In the genomic region with DNA sequence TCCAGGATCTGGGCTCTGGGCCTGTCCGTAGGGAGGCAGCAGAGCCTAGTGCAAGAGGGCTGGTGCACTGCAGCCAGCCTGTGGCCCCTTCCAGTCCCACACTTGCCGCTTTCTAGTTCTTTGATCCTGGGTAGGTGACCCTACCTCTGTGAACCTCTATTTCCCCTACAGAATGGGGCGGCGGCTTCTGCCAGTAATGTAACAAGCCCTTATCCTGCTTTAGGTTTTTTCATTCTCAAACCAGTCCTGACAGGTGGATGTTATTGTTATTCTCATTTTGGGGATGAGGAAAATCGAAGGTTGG, we compare ENCODE assay signal across 8 cellular contexts. TPM values are rescaled to one million over a fixed set of nuclear protein-coding genes. Genes with fewer than 3 reads are reported as not detected.
A peak's percentile ranks its signal among the peaks of the same experiment; 100 is the strongest.
DNase-seq lines count a peak whose midpoint lies in the region; ATAC-seq and TF ChIP-seq lines count a peak whose summit lies in the region.

No MANE protein-coding gene starts in this region.

- no peak for TF ChIP-seq POLR2A in thyroid gland (IDR thresholded peaks at IDR 0.05)

- H3K27ac ChIP-seq in ascending aorta: peak overlapping the region; percentile 80
- H3K27ac ChIP-seq in thyroid gland: peak overlapping the region in 2 of 3 donors; percentile 62 to 86

- H3K4me1 ChIP-seq in ascending aorta (peaks cover 4 to 15% of the 10 kb centered on the region in 2 donors), thyroid gland (peaks cover 10 to 23% of the 10 kb centered on the region in 2 donors)

- H3K36me3 ChIP-seq in ascending aorta: peaks cover 13 to 14% of the 10 kb centered on the region in 2 donors
- H3K36me3 ChIP-seq in thyroid gland: peaks cover 10 to 11% of the 10 kb centered on the region in 2 donors

- peak; percentile 51 for DNase-seq in G401 (ENCODE audit: low spot score)
- no peak for DNase-seq in ascending aorta (ENCODE audit: low spot score in 2 of 2)
- no peak for DNase-seq in left lobe of liver (ENCODE audit: low spot score)
- no peak for DNase-seq in thyroid gland
- DNase-seq in HEK293T (ENCODE audit: extremely low spot score): no peak
- no peak for DNase-seq in NCI-H524 (lab: John Stamatoyannopoulos, UW)
- DNase-seq in NAMALWA (ENCODE audit: low spot score): no peak

- no peaks in the 10 kb centered on the region for H3K27me3 ChIP-seq in ascending aorta
- H3K27me3 ChIP-seq in thyroid gland: no peaks in the 10 kb centered on the region

- TF ChIP-seq CTCF in ascending aorta (IDR thresholded peaks at IDR 0.05) (peak in 1 of 3 experiments; percentile 18), thyroid gland (IDR thresholded peaks at IDR 0.05) (peak in 1 of 6 experiments; percentile 38)

- H3K9me3 ChIP-seq in ascending aorta (no peaks in the 10 kb centered on the region), thyroid gland (no peaks in the 10 kb centered on the region)

- CTCF ChIA-PET in HEK293T (lab: Yijun Ruan, JAX): no interaction called here

- intact Hi-C loops in ascending aorta (cut with DNase I): loop anchor here (5.0 kb wide), 2 partner anchors 43 to 252 kb away; a partner anchor contains a TSS
- intact Hi-C loops in thyroid gland (cut with DNase I): no loop called here

- WGBS in thyroid gland, 2 donors: 30 to 31% methylated on average over 5 of the region's 5 CpGs

- POLR2A ChIA-PET in HEK293T (lab: Yijun Ruan, JAX): interaction anchor here (0.6 to 5.4 kb wide), 7 partner anchors 9 to 260 kb away, joined by 3 to 34 read pairs (median 4); a partner anchor contains a TSS

- peak; percentile 10 for ATAC-seq in HG03064 (IDR thresholded peaks at IDR 0.05; ENCODE audit: low read depth, unreplicated experiment)
- peak; percentile 71 for ATAC-seq in left lobe of liver

- in situ Hi-C loops in G401 (cut with HindIII; ENCODE audit: low sequenced_read_pairs): no loop called here

- H3K4me3 ChIP-seq in ascending aorta (peak overlapping the region; percentile 89 to 92), thyroid gland (replicated peaks in 1 of 3) (peak overlapping the region; percentile 38 to 94 (median 72))

TF ChIP-seq in HEK293T, 16 proteins besides CTCF, POLR2A, EP300 and RAD21:
- TF ChIP-seq SUZ12 (IDR thresholded peaks at IDR 0.05) (no peak), LEF1 (IDR thresholded peaks at IDR 0.05; ENCODE audit: borderline replicate concordance) (no peak), HDGF (IDR thresholded peaks at IDR 0.05; ENCODE audit: borderline replicate concordance) (no peak), SP1 (IDR thresholded peaks at IDR 0.05) (no peak), FOXM1 (IDR thresholded peaks at IDR 0.05; ENCODE audit: borderline replicate concordance) (no peak), BHLHE40 (IDR thresholded peaks at IDR 0.05; ENCODE audit: borderline replicate concordance) (no peak), FOXA1 (IDR thresholded peaks at IDR 0.05) (no peak), NFRKB (IDR thresholded peaks at IDR 0.05) (no peak), ZNF384 (IDR thresholded peaks at IDR 0.05) (no peak), TARDBP (IDR thresholded peaks at IDR 0.05) (no peak), L3MBTL2 (conservative IDR thresholded peaks at IDR 0.05) (no peak)
- TF ChIP-seq, protein P1, sequence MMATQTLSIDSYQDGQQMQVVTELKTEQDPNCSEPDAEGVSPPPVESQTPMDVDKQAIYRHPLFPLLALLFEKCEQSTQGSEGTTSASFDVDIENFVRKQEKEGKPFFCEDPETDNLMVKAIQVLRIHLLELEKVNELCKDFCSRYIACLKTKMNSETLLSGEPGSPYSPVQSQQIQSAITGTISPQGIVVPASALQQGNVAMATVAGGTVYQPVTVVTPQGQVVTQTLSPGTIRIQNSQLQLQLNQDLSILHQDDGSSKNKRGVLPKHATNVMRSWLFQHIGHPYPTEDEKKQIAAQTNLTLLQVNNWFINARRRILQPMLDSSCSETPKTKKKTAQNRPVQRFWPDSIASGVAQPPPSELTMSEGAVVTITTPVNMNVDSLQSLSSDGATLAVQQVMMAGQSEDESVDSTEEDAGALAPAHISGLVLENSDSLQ (IDR thresholded peaks at IDR 0.05): no peak

RNA-seq across cellular contexts. Expression of a gene that starts 0.7 kb away (rescaled TPM):
- total RNA-seq in G401 (2014; rRNA removed; shearing (Covaris generic)): 40.4 and 59.4 TPM in 2 replicates
- total RNA-seq in ascending aorta (39.7 TPM), left lobe of liver (12.7 TPM), thyroid gland (10 to 100 TPM; 35.3 to 55.7 (median 41.3) TPM)

RNA-seq across cellular contexts. Expression of a gene that starts 9.5 kb away (rescaled TPM):
- total RNA-seq in G401 (2014; rRNA removed; shearing (Covaris generic)): 47.8 and 70.9 TPM in 2 replicates
- total RNA-seq in ascending aorta (21.5 TPM), left lobe of liver (7.5 TPM), thyroid gland (10 to 100 TPM; 13.4 to 44.0 (median 28.8) TPM)

RNA-seq across cellular contexts. Expression of a gene that starts 12.1 kb away (rescaled TPM):
- 0.20 and 0.62 TPM in 2 replicates for total RNA-seq in G401 (2014; rRNA removed; shearing (Covaris generic))
- total RNA-seq in ascending aorta: not detected
- 1.2 TPM for total RNA-seq in left lobe of liver
- total RNA-seq in thyroid gland: 1 to 10 TPM in 3 of 4 donors, under 1 TPM in 1; 0.88 to 4.5 (median 1.4) TPM

RNA-seq across cellular contexts. Expression of a gene that starts 13.5 kb away (rescaled TPM):
- total RNA-seq in G401 (2014; rRNA removed; shearing (Covaris generic)): 1.9 and 2.1 TPM in 2 replicates
- 1.4 TPM for total RNA-seq in ascending aorta
- 5.3 TPM for total RNA-seq in left lobe of liver
- 10 to 100 TPM in 2 of 4 donors, 1 to 10 TPM in 2; 3.8 to 44.6 (median 12.0) TPM for total RNA-seq in thyroid gland

RNA-seq across cellular contexts. Expression of a gene that starts 18.9 kb away (rescaled TPM):
- 34.8 and 86.2 TPM in 2 replicates for total RNA-seq in G401 (2014; rRNA removed; shearing (Covaris generic))
- total RNA-seq in ascending aorta: 23.7 TPM
- total RNA-seq in left lobe of liver: 16.9 TPM
- 10 to 100 TPM; 61.0 to 95.6 (median 63.1) TPM for total RNA-seq in thyroid gland
